In the genomic region with DNA sequence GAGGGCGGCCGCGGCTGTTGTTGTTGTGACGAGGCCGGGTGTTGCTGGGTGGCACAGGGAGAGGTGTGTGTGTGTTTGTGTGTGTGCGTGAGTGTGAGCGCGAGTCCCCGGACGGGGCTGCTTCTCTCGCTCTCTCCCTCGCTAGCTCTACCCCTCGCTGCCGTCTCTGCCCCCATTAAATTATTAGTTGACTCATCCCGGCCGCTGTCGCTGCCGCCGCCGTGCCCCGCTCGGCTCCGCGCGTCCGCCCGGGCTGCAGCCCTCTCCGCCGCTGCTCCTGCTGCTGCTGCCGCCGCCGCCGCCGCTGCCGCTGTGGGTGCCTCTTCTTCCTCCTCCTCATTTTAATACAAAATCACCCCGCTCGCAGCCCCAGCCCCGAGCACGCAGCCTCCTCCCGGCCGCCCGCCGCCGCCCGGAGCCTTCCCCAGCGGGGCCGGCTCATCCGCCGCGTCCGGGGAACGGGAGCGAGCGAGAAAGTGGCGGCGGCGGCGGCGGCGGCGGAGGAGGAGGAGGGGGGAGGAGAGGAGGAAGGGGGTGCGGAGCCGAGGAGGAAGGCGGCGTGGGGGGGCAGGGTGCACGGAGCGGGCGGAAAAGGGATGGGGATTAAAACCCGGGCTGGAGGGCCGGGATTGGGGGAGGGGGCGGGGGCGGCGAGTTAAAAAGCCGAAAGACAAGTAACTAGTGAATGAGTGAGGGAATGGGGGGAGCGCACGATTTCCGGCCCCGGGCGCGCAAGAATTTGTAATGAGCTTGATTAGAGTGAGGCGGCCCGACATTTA, we compare ENCODE assay signal across 8 cellular contexts. TPM values are rescaled to one million over a fixed set of nuclear protein-coding genes. Genes with fewer than 3 reads are reported as not detected.
DNase-seq lines count a peak whose midpoint lies in the region; ATAC-seq and TF ChIP-seq lines count a peak whose summit lies in the region.

Gene SATB1, minus strand, starts transcription at position 478 of the 779 bp plus-strand sequence. CDS start 4,372 bp downstream, outside the sequence.

- H3K9me3 Mint-ChIP-seq in stimulated activated naive CD8-positive, alpha-beta T cell treated with anti-CD3 and anti-CD28 coated beads, Interleukin-15, Interleukin-2, amounts not matched to agents 100 ng/mL and 50 ng/mL, for 24 hours, result no peaks in the 10 kb centered on the region

- DNase-seq in NCI-H2196 (lab: John Stamatoyannopoulos, UW; ENCODE audit: unreplicated experiment) (peak; percentile 46), NCI-H2196 treated with DMSO at 0.1 percent for 48 hours (lab: John Stamatoyannopoulos, UW; ENCODE audit: unreplicated experiment) (no peak), NOMO-1 treated with DMSO at 0.1 percent for 48 hours (lab: John Stamatoyannopoulos, UW; ENCODE audit: unreplicated experiment) (peak; percentile 53), activated T-cell treated with anti-CD3 and anti-CD28 coated beads for 24 hours (ENCODE audit: low read depth) (peak; percentile 50), epithelial cell of proximal tubule (ENCODE audit: low read depth) (no peak)

- peak; percentile 44 for ATAC-seq in HG03097 (IDR thresholded peaks at IDR 0.05; ENCODE audit: low FRiP score, unreplicated experiment)

- no peaks in the 10 kb centered on the region for H3K27me3 ChIP-seq in mononuclear cell (ENCODE audit: insufficient read depth, low read length)

- H3K4me3 ChIP-seq in epithelial cell of proximal tubule (ENCODE audit: low read depth, low read length), result peak within 1 kb of the TSS; percentile 89
- peak within 1 kb of the TSS; percentile 81 for H3K4me3 ChIP-seq in mononuclear cell (ENCODE audit: low read length)

- H3K4me1 Mint-ChIP-seq in stimulated activated naive CD8-positive, alpha-beta T cell treated with anti-CD3 and anti-CD28 coated beads, Interleukin-15, Interleukin-2, amounts not matched to agents 100 ng/mL and 50 ng/mL, for 24 hours (ENCODE audit: low read depth), result peaks cover 84% of the 10 kb centered on the region

- peaks cover 62% of the 10 kb centered on the region for H3K36me3 Mint-ChIP-seq in stimulated activated naive CD8-positive, alpha-beta T cell treated with anti-CD3 and anti-CD28 coated beads, Interleukin-15, Interleukin-2, amounts not matched to agents 100 ng/mL and 50 ng/mL, for 24 hours (ENCODE audit: low read depth)

- TF ChIP-seq CTCF in epithelial cell of proximal tubule (conservative IDR thresholded peaks at IDR 0.05; ENCODE audit: low read depth, low read length), result no peak

- peaks cover 25% of the 10 kb centered on the region for H3K4me1 ChIP-seq in mononuclear cell (ENCODE audit: insufficient read depth, low read length)

- H3K9me3 ChIP-seq in mononuclear cell (ENCODE audit: low read depth, low read length), result no peaks in the 10 kb centered on the region

- no peaks in the 10 kb centered on the region for H3K27me3 Mint-ChIP-seq in stimulated activated naive CD8-positive, alpha-beta T cell treated with anti-CD3 and anti-CD28 coated beads, Interleukin-15, Interleukin-2, amounts not matched to agents 100 ng/mL and 50 ng/mL, for 24 hours

- peak within 1 kb of the TSS; percentile 98 for H3K27ac Mint-ChIP-seq in stimulated activated naive CD8-positive, alpha-beta T cell treated with anti-CD3 and anti-CD28 coated beads, Interleukin-15, Interleukin-2, amounts not matched to agents 100 ng/mL and 50 ng/mL, for 24 hours

- peak within 1 kb of the TSS; percentile 86 for H3K4me3 Mint-ChIP-seq in stimulated activated naive CD8-positive, alpha-beta T cell treated with anti-CD3 and anti-CD28 coated beads, Interleukin-15, Interleukin-2, amounts not matched to agents 100 ng/mL and 50 ng/mL, for 24 hours

RNA-seq across cellular contexts. Expression of gene SATB1, which starts in this region (rescaled TPM):
- total RNA-seq in epithelial cell of proximal tubule (1.3 and 2.0 TPM in 2 replicates), mononuclear cell (406 TPM)

Comparison
In these comparisons a context has a peak if more than half of its experiments do, and no peak if none do; other contexts are left out.
1. RNA of gene SATB1 (total RNA-seq): 406 TPM in mononuclear cell (single experiment); 1.3 to 2.0 TPM in epithelial cell of proximal tubule; every median in the first group is over 100 times any median in the second.
2. DNase-seq: peak in NCI-H2196 (single experiment), NOMO-1 treated with DMSO at 0.1 percent for 48 hours (single experiment) and activated T-cell treated with anti-CD3 and anti-CD28 coated beads for 24 hours (single experiment); none in NCI-H2196 treated with DMSO at 0.1 percent for 48 hours (single experiment) and epithelial cell of proximal tubule (single experiment).